13 cellular contexts compared by ENCODE assay signal in genomic region chr1:229431270-229432115, GRCh38. TPM values are rescaled to one million over a fixed set of nuclear protein-coding genes. Genes with fewer than 3 reads are reported as not detected.
DNase-seq lines count a peak whose midpoint lies in the region; ATAC-seq and TF ChIP-seq lines count a peak whose summit lies in the region.
"Had no signal": no experiment of that assay in that cellular context is flagged by ENCODE, and none has a peak within 500 bp of the region (broad histone marks: within the 10 kb centered on the region; RNA-seq: fewer than 3 reads in every experiment).

No MANE protein-coding gene starts in this region.

- peaks cover 37 to 100% (median 68%) of the 10 kb centered on the region in 3 donors for H3K27me3 ChIP-seq in stomach
- H3K27me3 ChIP-seq: SJCRH30 had no signal

- no peaks in the 10 kb centered on the region for H3K9me3 Mint-ChIP-seq in activated naive CD4-positive, alpha-beta T cell treated with anti-CD3 and anti-CD28 coated beads for 36 hours
- no peaks in the 10 kb centered on the region for H3K9me3 Mint-ChIP-seq in activated naive CD4-positive, alpha-beta T cell treated with anti-CD3 and anti-CD28 coated beads, Interleukin-2, amount 50 U/mL, for 72 hours
- H3K9me3 Mint-ChIP-seq in activated naive CD8-positive, alpha-beta T cell (ENCODE audit: low read depth), result no peaks in the 10 kb centered on the region
- H3K9me3 Mint-ChIP-seq in memory B cell, result no peaks in the 10 kb centered on the region

- intact Hi-C loops in activated naive CD4-positive, alpha-beta T cell treated with anti-CD3 and anti-CD28 coated beads for 36 hours (cut with micrococcal nuclease), result no loop called here
- intact Hi-C loops in stomach (cut with DNase I; ENCODE audit: low total_unique reads), result no loop called here

- peaks cover 76% of the 10 kb centered on the region for H3K27me3 Mint-ChIP-seq in activated naive CD4-positive, alpha-beta T cell treated with anti-CD3 and anti-CD28 coated beads for 36 hours (ENCODE audit: low read depth)
- peaks cover 35% of the 10 kb centered on the region for H3K27me3 Mint-ChIP-seq in activated naive CD8-positive, alpha-beta T cell
- H3K27me3 Mint-ChIP-seq in memory B cell, result peaks cover 29% of the 10 kb centered on the region

- no peak overlapping the region for H3K27ac ChIP-seq in stomach
- H3K27ac ChIP-seq: SJCRH30, transverse colon had no signal

- H3K27ac Mint-ChIP-seq in activated naive CD4-positive, alpha-beta T cell treated with anti-CD3 and anti-CD28 coated beads for 36 hours, result no peak overlapping the region
- peak overlapping the region in 1 of 2 donors; percentile 93 for H3K27ac Mint-ChIP-seq in activated naive CD4-positive, alpha-beta T cell treated with anti-CD3 and anti-CD28 coated beads, Interleukin-2, amount 50 U/mL, for 72 hours
- peak overlapping the region; percentile 16 for H3K27ac Mint-ChIP-seq in activated naive CD8-positive, alpha-beta T cell
- peak overlapping the region; percentile 5 for H3K27ac Mint-ChIP-seq in memory B cell

- no peak for TF ChIP-seq EP300 in stomach (IDR thresholded peaks at IDR 0.05)

- H3K9me3 ChIP-seq in stomach, result peaks cover 0 to 6% (median 0%) of the 10 kb centered on the region in 4 donors
- H3K9me3 ChIP-seq: SJCRH30, transverse colon had no signal

- 4 to 9% (median 8%) methylated on average over 31 to 65 of the region's 65 CpGs for WGBS in stomach, 5 donors

- H3K4me3 ChIP-seq in stomach, result peak overlapping the region; percentile 8 to 37 (median 22)
- H3K4me3 ChIP-seq: SJCRH30 had no signal

- H3K4me1 Mint-ChIP-seq in activated naive CD4-positive, alpha-beta T cell treated with anti-CD3 and anti-CD28 coated beads for 36 hours (ENCODE audit: low read depth), result peaks cover 24% of the 10 kb centered on the region
- H3K4me1 Mint-ChIP-seq in activated naive CD8-positive, alpha-beta T cell (ENCODE audit: low read depth), result peaks cover 16% of the 10 kb centered on the region
- H3K4me1 Mint-ChIP-seq in memory B cell, result peaks cover 11% of the 10 kb centered on the region

- no peak for DNase-seq in activated naive CD4-positive, alpha-beta T cell treated with anti-CD3 and anti-CD28 coated beads for 36 hours
- no peak for DNase-seq in activated naive CD4-positive, alpha-beta T cell treated with anti-CD3 and anti-CD28 coated beads, Interleukin-2, amount 50 U/mL, for 72 hours (ENCODE audit: low spot score in 2 of 2)
- DNase-seq in memory B cell (ENCODE audit: low spot score in 2 of 2) (no peak), stomach (no peak), HuH-7.5 (ENCODE audit: low spot score) (no peak), SIG-M5 (lab: John Stamatoyannopoulos, UW) (no peak)
- DNase-seq in stimulated activated CD8-positive, alpha-beta memory T cell treated with anti-CD3 and anti-CD28 coated beads, Interleukin-4, amount 100 ng/mL, for 48 hours, result no peak
- DNase-seq: MM.1S, NCI-H524 treated with DMSO at 0.1 percent for 48 hours had no signal

- TF ChIP-seq POLR2A in stomach (IDR thresholded peaks at IDR 0.05), result no peak

- H3K36me3 ChIP-seq in stomach, result no peaks in the 10 kb centered on the region
- H3K36me3 ChIP-seq: SJCRH30, transverse colon had no signal

- no peaks in the 10 kb centered on the region for H3K36me3 Mint-ChIP-seq in activated naive CD4-positive, alpha-beta T cell treated with anti-CD3 and anti-CD28 coated beads for 36 hours (ENCODE audit: low read depth)
- peaks cover 8% of the 10 kb centered on the region in 2 donors for H3K36me3 Mint-ChIP-seq in activated naive CD4-positive, alpha-beta T cell treated with anti-CD3 and anti-CD28 coated beads, Interleukin-2, amount 50 U/mL, for 72 hours
- peaks cover 2% of the 10 kb centered on the region for H3K36me3 Mint-ChIP-seq in activated naive CD8-positive, alpha-beta T cell
- H3K36me3 Mint-ChIP-seq in memory B cell, result no peaks in the 10 kb centered on the region

- peaks cover 22 to 44% (median 33%) of the 10 kb centered on the region in 4 donors for H3K4me1 ChIP-seq in stomach

- ATAC-seq in activated naive CD4-positive, alpha-beta T cell treated with anti-CD3 and anti-CD28 coated beads, Interleukin-2, amount 50 U/mL, for 72 hours, result no peak
- ATAC-seq in memory B cell (ENCODE audit: low read depth), result no peak

- TF ChIP-seq CTCF in stomach (IDR thresholded peaks at IDR 0.05), result no peak

- CTCF ChIA-PET in activated naive CD4-positive, alpha-beta T cell treated with anti-CD3 and anti-CD28 coated beads for 36 hours (lab: Charles Lee), result interaction anchor here (1.0 to 1.7 kb wide), 2 partner anchors 9 to 175 kb away, joined by 3 to 5 read pairs; no protein-coding TSS in a partner anchor

- peak overlapping the region; percentile 59 for H3K4me3 Mint-ChIP-seq in activated naive CD4-positive, alpha-beta T cell treated with anti-CD3 and anti-CD28 coated beads for 36 hours
- peak overlapping the region; percentile 89 for H3K4me3 Mint-ChIP-seq in activated naive CD8-positive, alpha-beta T cell
- peak overlapping the region; percentile 71 for H3K4me3 Mint-ChIP-seq in memory B cell

RNA-seq across cellular contexts. Expression of gene ACTA1, which starts 2.4 kb away (rescaled TPM):
- total RNA-seq in activated naive CD4-positive, alpha-beta T cell treated with anti-CD3 and anti-CD28 coated beads for 36 hours, result not detected
- not detected for total RNA-seq in activated naive CD4-positive, alpha-beta T cell treated with anti-CD3 and anti-CD28 coated beads, Interleukin-2, amount 50 U/mL, for 72 hours
- under 1 TPM in 2 of 5 donors, not detected in 3; 0.37 to 0.58 TPM for total RNA-seq in stomach
- 10 to 100 TPM in 1 of 3 donors, 1 to 10 TPM in 2; 2.4 to 43.8 (median 2.7) TPM for polyA plus RNA-seq in stomach
- total RNA-seq: H4 had no signal
